In genomic region chr11:78314753-78315152, GRCh38 we compare ENCODE assay signal across 1 cellular context.
TF ChIP-seq lines count a peak whose summit lies in the region.

No MANE protein-coding gene starts in this region.

TF ChIP-seq in K562, 482 proteins besides CTCF, POLR2A, EP300 and RAD21 (continued from another document and continues in another):
- TF ChIP-seq ZBTB12 (CRISPR knock-in tag; IDR thresholded peaks at IDR 0.05) (peak; percentile 37; the same call in 1 of the 2 replicates), ELF1 (tag; IDR thresholded peaks at IDR 0.05) (0 out of 2 replicates have a peak, but pooled peaks have one; percentile 8), BRD4 (IDR thresholded peaks at IDR 0.05) (0 out of 2 replicates have a peak, but pooled peaks have one; percentile 36), ZBTB17 (CRISPR knock-in tag; IDR thresholded peaks at IDR 0.05) (0 out of 2 replicates have a peak, but pooled peaks have one; percentile 63), DMBX1 (CRISPR knock-in tag; IDR thresholded peaks at IDR 0.05; ENCODE audit: borderline replicate concordance) (peak; percentile 87; the same call in 1 of the 2 replicates), ZNF740 (CRISPR knock-in tag; IDR thresholded peaks at IDR 0.05) (no peak), ZNF740 (tag; IDR thresholded peaks at IDR 0.05) (0 out of 4 replicates have a peak, but pooled peaks of 1 of the 2 experiments have one; percentile 63), HINFP (tag; conservative IDR thresholded peaks at IDR 0.05; ENCODE audit: low read depth) (peak; percentile 70), ATF1 (CRISPR knock-in tag; IDR thresholded peaks at IDR 0.05) (no peak), ATF1 (tag; IDR thresholded peaks at IDR 0.05) (0 out of 2 replicates have a peak, but pooled peaks have one; percentile 29), SMAD4 (CRISPR knock-in tag; conservative IDR thresholded peaks at IDR 0.05) (peak; percentile 76; the same call in 1 of the 2 replicates), ID3 (CRISPR knock-in tag; IDR thresholded peaks at IDR 0.05) (no peak), ID3 (tag; IDR thresholded peaks at IDR 0.05) (peak; percentile 84), MECOM (CRISPR knock-in tag; IDR thresholded peaks at IDR 0.05) (0 out of 2 replicates have a peak, but pooled peaks have one; percentile 51), RFX1 (IDR thresholded peaks at IDR 0.05) (no peak), HSF4 (CRISPR knock-in tag; IDR thresholded peaks at IDR 0.05; ENCODE audit: borderline replicate concordance) (0 out of 2 replicates have a peak, but pooled peaks have one; percentile 31), TSHZ1 (CRISPR knock-in tag; IDR thresholded peaks at IDR 0.05) (peak; percentile 60; the same call in 1 of the 2 replicates), ZSCAN32 (CRISPR knock-in tag; IDR thresholded peaks at IDR 0.05) (no peak), JUND (IDR thresholded peaks at IDR 0.05; ENCODE audit: borderline replicate concordance, low read depth, low read length) (no peak), JUND (tag; IDR thresholded peaks at IDR 0.05; ENCODE audit: borderline replicate concordance, low read depth, low read length) (peak; percentile 39; the same call in 1 of the 3 replicates), ZBTB8A (IDR thresholded peaks at IDR 0.05; ENCODE audit: partially characterized antibody) (no peak), ELF2 (CRISPR knock-in tag; IDR thresholded peaks at IDR 0.05) (0 out of 2 replicates have a peak, but pooled peaks have one; percentile 10), ZNF584 (CRISPR knock-in tag; IDR thresholded peaks at IDR 0.05; ENCODE audit: low read depth) (0 out of 2 replicates have a peak, but pooled peaks have one; percentile 22), ZBTB1 (CRISPR knock-in tag; IDR thresholded peaks at IDR 0.05; ENCODE audit: borderline replicate concordance, low read depth) (no peak), ZNF76 (CRISPR knock-in tag; IDR thresholded peaks at IDR 0.05; ENCODE audit: borderline replicate concordance) (peak; percentile 83; the same call in 1 of the 2 replicates), ZNF311 (CRISPR knock-in tag; IDR thresholded peaks at IDR 0.05) (peak; percentile 76; the same call in 1 of the 2 replicates), AFF4 (CRISPR knock-in tag; IDR thresholded peaks at IDR 0.05) (no peak)
- TF ChIP-seq, protein P1, sequence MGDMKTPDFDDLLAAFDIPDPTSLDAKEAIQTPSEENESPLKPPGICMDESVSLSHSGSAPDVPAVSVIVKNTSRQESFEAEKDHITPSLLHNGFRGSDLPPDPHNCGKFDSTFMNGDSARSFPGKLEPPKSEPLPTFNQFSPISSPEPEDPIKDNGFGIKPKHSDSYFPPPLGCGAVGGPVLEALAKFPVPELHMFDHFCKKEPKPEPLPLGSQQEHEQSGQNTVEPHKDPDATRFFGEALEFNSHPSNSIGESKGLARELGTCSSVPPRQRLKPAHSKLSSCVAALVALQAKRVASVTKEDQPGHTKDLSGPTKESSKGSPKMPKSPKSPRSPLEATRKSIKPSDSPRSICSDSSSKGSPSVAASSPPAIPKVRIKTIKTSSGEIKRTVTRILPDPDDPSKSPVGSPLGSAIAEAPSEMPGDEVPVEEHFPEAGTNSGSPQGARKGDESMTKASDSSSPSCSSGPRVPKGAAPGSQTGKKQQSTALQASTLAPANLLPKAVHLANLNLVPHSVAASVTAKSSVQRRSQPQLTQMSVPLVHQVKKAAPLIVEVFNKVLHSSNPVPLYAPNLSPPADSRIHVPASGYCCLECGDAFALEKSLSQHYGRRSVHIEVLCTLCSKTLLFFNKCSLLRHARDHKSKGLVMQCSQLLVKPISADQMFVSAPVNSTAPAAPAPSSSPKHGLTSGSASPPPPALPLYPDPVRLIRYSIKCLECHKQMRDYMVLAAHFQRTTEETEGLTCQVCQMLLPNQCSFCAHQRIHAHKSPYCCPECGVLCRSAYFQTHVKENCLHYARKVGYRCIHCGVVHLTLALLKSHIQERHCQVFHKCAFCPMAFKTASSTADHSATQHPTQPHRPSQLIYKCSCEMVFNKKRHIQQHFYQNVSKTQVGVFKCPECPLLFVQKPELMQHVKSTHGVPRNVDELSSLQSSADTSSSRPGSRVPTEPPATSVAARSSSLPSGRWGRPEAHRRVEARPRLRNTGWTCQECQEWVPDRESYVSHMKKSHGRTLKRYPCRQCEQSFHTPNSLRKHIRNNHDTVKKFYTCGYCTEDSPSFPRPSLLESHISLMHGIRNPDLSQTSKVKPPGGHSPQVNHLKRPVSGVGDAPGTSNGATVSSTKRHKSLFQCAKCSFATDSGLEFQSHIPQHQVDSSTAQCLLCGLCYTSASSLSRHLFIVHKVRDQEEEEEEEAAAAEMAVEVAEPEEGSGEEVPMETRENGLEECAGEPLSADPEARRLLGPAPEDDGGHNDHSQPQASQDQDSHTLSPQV (IDR thresholded peaks at IDR 0.05) = peak; percentile 93
- TF ChIP-seq, protein P2, sequence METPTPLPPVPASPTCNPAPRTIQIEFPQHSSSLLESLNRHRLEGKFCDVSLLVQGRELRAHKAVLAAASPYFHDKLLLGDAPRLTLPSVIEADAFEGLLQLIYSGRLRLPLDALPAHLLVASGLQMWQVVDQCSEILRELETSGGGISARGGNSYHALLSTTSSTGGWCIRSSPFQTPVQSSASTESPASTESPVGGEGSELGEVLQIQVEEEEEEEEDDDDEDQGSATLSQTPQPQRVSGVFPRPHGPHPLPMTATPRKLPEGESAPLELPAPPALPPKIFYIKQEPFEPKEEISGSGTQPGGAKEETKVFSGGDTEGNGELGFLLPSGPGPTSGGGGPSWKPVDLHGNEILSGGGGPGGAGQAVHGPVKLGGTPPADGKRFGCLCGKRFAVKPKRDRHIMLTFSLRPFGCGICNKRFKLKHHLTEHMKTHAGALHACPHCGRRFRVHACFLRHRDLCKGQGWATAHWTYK (CRISPR knock-in tag; IDR thresholded peaks at IDR 0.05) = peak; percentile 76; the same call in 1 of the 2 replicates
